ENCODE assay signal across 25 cellular contexts in the genomic region with DNA sequence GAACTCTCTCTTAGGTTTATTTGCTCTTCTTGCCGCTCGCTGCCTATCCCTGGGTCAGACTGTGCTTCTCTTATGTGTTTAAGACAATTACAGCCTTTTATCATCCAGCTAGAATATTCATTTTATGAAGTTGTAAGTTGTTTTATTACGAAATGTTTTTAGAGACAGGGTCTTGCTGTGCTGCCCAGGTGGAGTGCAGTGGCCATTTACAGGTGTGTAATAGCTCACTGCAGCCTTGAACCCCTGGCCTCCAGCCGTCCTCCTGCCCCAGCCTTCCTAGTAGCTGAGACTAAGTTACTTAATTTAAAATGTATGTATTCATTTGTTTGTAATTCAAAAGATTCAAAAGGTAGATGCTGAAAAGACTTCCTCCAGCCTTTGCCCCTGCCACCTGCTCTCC.
"Had no signal": no experiment of that assay in that cellular context is flagged by ENCODE, and none has a peak within 500 bp of the region (broad histone marks: within the 10 kb centered on the region; RNA-seq: fewer than 3 reads in every experiment).

No MANE protein-coding gene starts in this region.

- H3K9me3 ChIP-seq: left ventricle myocardium inferior, mucosa of descending colon, pancreas, prostate gland, sigmoid colon, spleen, suprapubic skin, thoracic aorta, tibial artery, upper lobe of right lung had no signal

- H3K36me3 Mint-ChIP-seq: natural killer cell treated with Interleukin-12 subunit alpha and Interleukin-12 subunit beta and Interleukin-15 and Interleukin-18, amount 100 ng/mL, for 72 hours; stimulated activated effector memory CD8-positive, alpha-beta T cell treated with anti-CD3 and anti-CD28 coated beads, Interleukin-12 subunit alpha, Interleukin-12 subunit beta, amount 100 ng/mL, for 72 hours had no signal

- H3K4me3 ChIP-seq: hepatocyte, left ventricle myocardium inferior, lung, mucosa of descending colon, pancreas, prostate gland, sigmoid colon, spleen, suprapubic skin, thoracic aorta, tibial artery, upper lobe of right lung had no signal

- H3K27ac Mint-ChIP-seq: mesothelial cell of epicardium; naive thymus-derived CD4-positive, alpha-beta T cell; natural killer cell treated with Interleukin-12 subunit alpha and Interleukin-12 subunit beta and Interleukin-15 and Interleukin-18, amount 100 ng/mL, for 72 hours; stimulated activated effector memory CD8-positive, alpha-beta T cell treated with anti-CD3 and anti-CD28 coated beads, Interleukin-12 subunit alpha, Interleukin-12 subunit beta, amount 100 ng/mL, for 72 hours; stimulated activated naive CD8-positive, alpha-beta T cell treated with anti-CD3 and anti-CD28 coated beads, Interleukin-15, Interleukin-2, amounts not matched to agents 100 ng/mL and 50 ng/mL, for 24 hours had no signal

- H3K9me3 Mint-ChIP-seq: naive thymus-derived CD4-positive, alpha-beta T cell; natural killer cell treated with Interleukin-12 subunit alpha and Interleukin-12 subunit beta and Interleukin-15 and Interleukin-18, amount 100 ng/mL, for 72 hours; stimulated activated effector memory CD8-positive, alpha-beta T cell treated with anti-CD3 and anti-CD28 coated beads, Interleukin-12 subunit alpha, Interleukin-12 subunit beta, amount 100 ng/mL, for 72 hours; stimulated activated naive CD8-positive, alpha-beta T cell treated with anti-CD3 and anti-CD28 coated beads, Interleukin-15, Interleukin-2, amounts not matched to agents 100 ng/mL and 50 ng/mL, for 24 hours had no signal

- H3K27me3 ChIP-seq: hepatocyte, pancreas, sigmoid colon, spleen, suprapubic skin, tibial artery, upper lobe of right lung had no signal

- DNase-seq: islet precursor cell; left ventricle myocardium inferior; mucosa of descending colon; naive thymus-derived CD4-positive, alpha-beta T cell; nucleus accumbens; pancreas; posterior cingulate gyrus; retina; right cardiac atrium; sigmoid colon; small intestine; spleen; stimulated activated CD4-positive, alpha-beta T cell treated with anti-CD3 and anti-CD28 coated beads, Interleukin-4, amount 100 ng/mL, for 24 hours; stimulated activated naive CD4-positive, alpha-beta T cell; tibial artery; upper lobe of right lung had no signal

- H3K36me3 ChIP-seq: left ventricle myocardium inferior, pancreas, prostate gland, sigmoid colon, spleen, suprapubic skin, thoracic aorta, tibial artery, upper lobe of right lung had no signal

- H3K4me3 Mint-ChIP-seq: mesothelial cell of epicardium; naive thymus-derived CD4-positive, alpha-beta T cell; natural killer cell treated with Interleukin-12 subunit alpha and Interleukin-12 subunit beta and Interleukin-15 and Interleukin-18, amount 100 ng/mL, for 72 hours; stimulated activated effector memory CD8-positive, alpha-beta T cell treated with anti-CD3 and anti-CD28 coated beads, Interleukin-12 subunit alpha, Interleukin-12 subunit beta, amount 100 ng/mL, for 72 hours; stimulated activated naive CD8-positive, alpha-beta T cell treated with anti-CD3 and anti-CD28 coated beads, Interleukin-15, Interleukin-2, amounts not matched to agents 100 ng/mL and 50 ng/mL, for 24 hours had no signal

- H3K4me1 ChIP-seq: prostate gland, suprapubic skin, tibial artery had no signal

- H3K27ac ChIP-seq: hepatocyte, left ventricle myocardium inferior, pancreas, prostate gland, sigmoid colon, suprapubic skin, thoracic aorta, tibial artery, upper lobe of right lung had no signal
